1 cellular context compared by ENCODE assay signal in the genomic region with DNA sequence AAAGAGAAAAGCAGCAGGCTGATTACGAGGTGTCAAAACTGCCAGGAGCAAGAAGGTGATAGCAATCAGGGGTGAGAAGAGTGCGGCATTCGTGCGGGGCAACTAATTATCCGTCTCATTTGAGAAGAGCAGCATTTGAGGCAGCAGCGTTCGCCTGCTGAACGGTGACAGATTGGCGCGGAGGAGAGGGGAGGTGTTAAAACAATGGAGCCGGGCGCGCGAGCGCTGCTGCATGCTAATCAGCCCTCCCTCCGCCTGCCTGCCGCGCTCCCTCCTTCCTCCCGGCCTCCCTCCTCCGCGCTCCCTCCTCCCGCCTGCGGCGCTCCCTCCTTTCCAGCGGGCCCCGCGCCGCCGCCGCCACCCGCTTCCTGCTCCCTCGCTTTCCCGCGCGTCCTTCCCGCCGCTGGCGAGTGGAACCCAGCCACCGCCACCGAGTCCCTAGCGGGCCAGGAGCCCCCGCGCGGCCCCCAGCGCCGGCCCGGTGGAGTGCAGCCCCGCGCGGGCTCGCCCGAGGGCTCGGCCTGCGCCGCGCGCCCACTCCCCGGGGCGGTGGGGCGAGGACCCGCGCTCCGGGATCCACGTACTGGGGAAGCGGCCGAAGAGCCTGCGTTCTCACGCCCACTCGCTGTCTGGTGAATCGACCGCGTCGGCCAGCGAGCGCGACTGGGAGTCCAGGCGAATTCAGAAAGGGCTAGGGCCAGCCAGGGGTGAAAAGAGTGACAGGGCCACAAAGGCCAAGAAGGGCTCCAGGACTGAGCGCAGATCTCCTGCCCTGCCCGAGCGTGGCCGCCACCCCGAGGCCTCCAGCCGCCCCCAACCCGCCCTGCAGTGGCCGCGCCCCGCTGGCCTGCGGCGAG.
TF ChIP-seq lines count a peak whose summit lies in the region.

No MANE protein-coding gene starts in this region.

TF ChIP-seq in HEK293, 187 proteins besides CTCF, POLR2A, EP300 and RAD21 (continued from another document and continues in another):
- TF ChIP-seq, protein P1, sequence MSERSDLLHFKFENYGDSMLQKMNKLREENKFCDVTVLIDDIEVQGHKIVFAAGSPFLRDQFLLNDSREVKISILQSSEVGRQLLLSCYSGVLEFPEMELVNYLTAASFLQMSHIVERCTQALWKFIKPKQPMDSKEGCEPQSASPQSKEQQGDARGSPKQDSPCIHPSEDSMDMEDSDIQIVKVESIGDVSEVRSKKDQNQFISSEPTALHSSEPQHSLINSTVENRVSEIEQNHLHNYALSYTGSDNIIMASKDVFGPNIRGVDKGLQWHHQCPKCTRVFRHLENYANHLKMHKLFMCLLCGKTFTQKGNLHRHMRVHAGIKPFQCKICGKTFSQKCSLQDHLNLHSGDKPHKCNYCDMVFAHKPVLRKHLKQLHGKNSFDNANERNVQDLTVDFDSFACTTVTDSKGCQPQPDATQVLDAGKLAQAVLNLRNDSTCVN (tag by site-specific recombination; optimal IDR thresholded peaks at IDR 0.05): peak; percentile 72
- no peak for TF ChIP-seq REPIN1 (tag by site-specific recombination; IDR thresholded peaks at IDR 0.05; ENCODE audit: low read depth)
- no peak for TF ChIP-seq ZNF843 (tag by site-specific recombination; IDR thresholded peaks at IDR 0.05)
- TF ChIP-seq, protein P2, sequence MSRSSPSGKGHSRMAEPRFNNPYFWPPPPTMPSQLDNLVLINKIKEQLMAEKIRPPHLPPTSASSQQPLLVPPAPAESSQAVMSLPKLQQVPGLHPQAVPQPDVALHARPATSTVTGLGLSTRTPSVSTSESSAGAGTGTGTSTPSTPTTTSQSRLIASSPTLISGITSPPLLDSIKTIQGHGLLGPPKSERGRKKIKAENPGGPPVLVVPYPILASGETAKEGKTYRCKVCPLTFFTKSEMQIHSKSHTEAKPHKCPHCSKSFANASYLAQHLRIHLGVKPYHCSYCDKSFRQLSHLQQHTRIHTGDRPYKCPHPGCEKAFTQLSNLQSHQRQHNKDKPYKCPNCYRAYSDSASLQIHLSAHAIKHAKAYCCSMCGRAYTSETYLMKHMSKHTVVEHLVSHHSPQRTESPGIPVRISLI (tag by site-specific recombination; IDR thresholded peaks at IDR 0.05): no peak
- TF ChIP-seq, protein P3, sequence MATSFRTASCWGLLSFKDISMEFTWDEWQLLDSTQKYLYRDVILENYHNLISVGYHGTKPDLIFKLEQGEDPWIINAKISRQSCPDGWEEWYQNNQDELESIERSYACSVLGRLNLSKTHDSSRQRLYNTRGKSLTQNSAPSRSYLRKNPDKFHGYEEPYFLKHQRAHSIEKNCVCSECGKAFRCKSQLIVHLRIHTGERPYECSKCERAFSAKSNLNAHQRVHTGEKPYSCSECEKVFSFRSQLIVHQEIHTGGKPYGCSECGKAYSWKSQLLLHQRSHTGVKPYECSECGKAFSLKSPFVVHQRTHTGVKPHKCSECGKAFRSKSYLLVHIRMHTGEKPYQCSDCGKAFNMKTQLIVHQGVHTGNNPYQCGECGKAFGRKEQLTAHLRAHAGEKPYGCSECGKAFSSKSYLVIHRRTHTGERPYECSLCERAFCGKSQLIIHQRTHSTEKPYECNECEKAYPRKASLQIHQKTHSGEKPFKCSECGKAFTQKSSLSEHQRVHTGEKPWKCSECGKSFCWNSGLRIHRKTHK (tag by site-specific recombination; IDR thresholded peaks at IDR 0.05): no peak
- TF ChIP-seq BCL11A (tag by site-specific recombination; IDR thresholded peaks at IDR 0.05; ENCODE audit: low read depth): no peak
- TF ChIP-seq, protein P4, sequence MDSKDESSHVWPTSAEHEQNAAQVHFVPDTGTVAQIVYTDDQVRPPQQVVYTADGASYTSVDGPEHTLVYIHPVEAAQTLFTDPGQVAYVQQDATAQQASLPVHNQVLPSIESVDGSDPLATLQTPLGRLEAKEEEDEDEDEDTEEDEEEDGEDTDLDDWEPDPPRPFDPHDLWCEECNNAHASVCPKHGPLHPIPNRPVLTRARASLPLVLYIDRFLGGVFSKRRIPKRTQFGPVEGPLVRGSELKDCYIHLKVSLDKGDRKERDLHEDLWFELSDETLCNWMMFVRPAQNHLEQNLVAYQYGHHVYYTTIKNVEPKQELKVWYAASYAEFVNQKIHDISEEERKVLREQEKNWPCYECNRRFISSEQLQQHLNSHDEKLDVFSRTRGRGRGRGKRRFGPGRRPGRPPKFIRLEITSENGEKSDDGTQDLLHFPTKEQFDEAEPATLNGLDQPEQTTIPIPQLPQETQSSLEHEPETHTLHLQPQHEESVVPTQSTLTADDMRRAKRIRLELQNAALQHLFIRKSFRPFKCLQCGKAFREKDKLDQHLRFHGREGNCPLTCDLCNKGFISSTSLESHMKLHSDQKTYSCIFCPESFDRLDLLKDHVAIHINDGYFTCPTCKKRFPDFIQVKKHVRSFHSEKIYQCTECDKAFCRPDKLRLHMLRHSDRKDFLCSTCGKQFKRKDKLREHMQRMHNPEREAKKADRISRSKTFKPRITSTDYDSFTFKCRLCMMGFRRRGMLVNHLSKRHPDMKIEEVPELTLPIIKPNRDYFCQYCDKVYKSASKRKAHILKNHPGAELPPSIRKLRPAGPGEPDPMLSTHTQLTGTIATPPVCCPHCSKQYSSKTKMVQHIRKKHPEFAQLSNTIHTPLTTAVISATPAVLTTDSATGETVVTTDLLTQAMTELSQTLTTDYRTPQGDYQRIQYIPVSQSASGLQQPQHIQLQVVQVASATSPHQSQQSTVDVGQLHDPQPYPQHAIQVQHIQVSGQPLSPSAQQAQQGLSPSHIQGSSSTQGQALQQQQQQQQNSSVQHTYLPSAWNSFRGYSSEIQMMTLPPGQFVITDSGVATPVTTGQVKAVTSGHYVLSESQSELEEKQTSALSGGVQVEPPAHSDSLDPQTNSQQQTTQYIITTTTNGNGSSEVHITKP (tag by site-specific recombination; IDR thresholded peaks at IDR 0.05): 0 out of 2 replicates have a peak, but pooled peaks have one; percentile 12
- no peak for TF ChIP-seq ZNF223 (tag by site-specific recombination; IDR thresholded peaks at IDR 0.05)
- TF ChIP-seq, protein P5, sequence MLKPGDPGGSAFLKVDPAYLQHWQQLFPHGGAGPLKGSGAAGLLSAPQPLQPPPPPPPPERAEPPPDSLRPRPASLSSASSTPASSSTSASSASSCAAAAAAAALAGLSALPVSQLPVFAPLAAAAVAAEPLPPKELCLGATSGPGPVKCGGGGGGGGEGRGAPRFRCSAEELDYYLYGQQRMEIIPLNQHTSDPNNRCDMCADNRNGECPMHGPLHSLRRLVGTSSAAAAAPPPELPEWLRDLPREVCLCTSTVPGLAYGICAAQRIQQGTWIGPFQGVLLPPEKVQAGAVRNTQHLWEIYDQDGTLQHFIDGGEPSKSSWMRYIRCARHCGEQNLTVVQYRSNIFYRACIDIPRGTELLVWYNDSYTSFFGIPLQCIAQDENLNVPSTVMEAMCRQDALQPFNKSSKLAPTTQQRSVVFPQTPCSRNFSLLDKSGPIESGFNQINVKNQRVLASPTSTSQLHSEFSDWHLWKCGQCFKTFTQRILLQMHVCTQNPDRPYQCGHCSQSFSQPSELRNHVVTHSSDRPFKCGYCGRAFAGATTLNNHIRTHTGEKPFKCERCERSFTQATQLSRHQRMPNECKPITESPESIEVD (tag by site-specific recombination; IDR thresholded peaks at IDR 0.05): no peak
- TF ChIP-seq OSR2 (tag by site-specific recombination; IDR thresholded peaks at IDR 0.05): peak; percentile 30; the same call in 1 of the 2 replicates
- TF ChIP-seq ZNF670 (tag by site-specific recombination; IDR thresholded peaks at IDR 0.05; ENCODE audit: low read depth): no peak
- no peak for TF ChIP-seq MYNN (tag by site-specific recombination; IDR thresholded peaks at IDR 0.05; ENCODE audit: borderline replicate concordance)
- no peak for TF ChIP-seq ZNF239 (tag by site-specific recombination; IDR thresholded peaks at IDR 0.05)
- TF ChIP-seq ZBTB20 (tag by site-specific recombination; IDR thresholded peaks at IDR 0.05): peak; percentile 28; the same call in 1 of the 2 replicates
- TF ChIP-seq ZNF138 (tag by site-specific recombination; IDR thresholded peaks at IDR 0.05; ENCODE audit: borderline replicate concordance): no peak
- no peak for TF ChIP-seq ZNF155 (tag by site-specific recombination; IDR thresholded peaks at IDR 0.05)
- no peak for TF ChIP-seq OVOL3 (tag by site-specific recombination; IDR thresholded peaks at IDR 0.05)
- TF ChIP-seq, protein P6, sequence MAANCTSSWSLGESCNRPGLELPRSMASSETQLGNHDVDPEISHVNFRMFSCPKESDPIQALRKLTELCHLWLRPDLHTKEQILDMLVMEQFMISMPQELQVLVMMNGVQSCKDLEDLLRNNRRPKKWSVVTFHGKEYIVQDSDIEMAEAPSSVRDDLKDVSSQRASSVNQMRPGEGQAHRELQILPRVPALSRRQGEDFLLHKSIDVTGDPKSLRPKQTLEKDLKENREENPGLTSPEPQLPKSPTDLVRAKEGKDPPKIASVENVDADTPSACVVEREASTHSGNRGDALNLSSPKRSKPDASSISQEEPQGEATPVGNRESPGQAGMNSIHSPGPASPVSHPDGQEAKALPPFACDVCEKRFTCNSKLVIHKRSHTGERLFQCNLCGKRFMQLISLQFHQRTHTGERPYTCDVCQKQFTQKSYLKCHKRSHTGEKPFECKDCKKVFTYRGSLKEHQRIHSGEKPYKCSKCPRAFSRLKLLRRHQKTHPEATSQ (tag by site-specific recombination; IDR thresholded peaks at IDR 0.05): no peak
- TF ChIP-seq, protein P7, sequence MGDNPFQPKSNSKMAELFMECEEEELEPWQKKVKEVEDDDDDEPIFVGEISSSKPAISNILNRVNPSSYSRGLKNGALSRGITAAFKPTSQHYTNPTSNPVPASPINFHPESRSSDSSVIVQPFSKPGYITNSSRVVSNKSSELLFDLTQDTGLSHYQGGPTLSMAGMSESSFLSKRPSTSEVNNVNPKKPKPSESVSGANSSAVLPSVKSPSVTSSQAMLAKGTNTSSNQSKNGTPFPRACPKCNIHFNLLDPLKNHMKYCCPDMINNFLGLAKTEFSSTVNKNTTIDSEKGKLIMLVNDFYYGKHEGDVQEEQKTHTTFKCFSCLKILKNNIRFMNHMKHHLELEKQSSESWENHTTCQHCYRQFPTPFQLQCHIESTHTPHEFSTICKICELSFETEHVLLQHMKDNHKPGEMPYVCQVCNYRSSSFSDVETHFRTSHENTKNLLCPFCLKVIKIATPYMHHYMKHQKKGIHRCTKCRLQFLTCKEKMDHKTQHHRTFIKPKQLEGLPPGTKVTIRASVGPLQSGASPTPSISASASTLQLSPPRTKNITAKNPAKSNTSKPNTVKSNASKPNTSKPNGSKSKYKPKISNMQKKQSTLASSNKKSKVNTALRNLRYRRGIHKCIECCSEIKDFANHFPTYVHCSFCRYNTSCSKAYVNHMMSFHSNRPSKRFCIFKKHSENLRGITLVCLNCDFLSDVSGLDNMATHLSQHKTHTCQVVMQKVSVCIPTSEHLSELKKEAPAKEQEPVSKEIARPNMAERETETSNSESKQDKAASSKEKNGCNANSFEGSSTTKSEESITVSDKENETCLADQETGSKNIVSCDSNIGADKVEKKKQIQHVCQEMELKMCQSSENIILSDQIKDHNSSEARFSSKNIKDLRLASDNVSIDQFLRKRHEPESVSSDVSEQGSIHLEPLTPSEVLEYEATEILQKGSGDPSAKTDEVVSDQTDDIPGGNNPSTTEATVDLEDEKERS (tag by site-specific recombination; IDR thresholded peaks at IDR 0.05): no peak
- TF ChIP-seq, protein P8, sequence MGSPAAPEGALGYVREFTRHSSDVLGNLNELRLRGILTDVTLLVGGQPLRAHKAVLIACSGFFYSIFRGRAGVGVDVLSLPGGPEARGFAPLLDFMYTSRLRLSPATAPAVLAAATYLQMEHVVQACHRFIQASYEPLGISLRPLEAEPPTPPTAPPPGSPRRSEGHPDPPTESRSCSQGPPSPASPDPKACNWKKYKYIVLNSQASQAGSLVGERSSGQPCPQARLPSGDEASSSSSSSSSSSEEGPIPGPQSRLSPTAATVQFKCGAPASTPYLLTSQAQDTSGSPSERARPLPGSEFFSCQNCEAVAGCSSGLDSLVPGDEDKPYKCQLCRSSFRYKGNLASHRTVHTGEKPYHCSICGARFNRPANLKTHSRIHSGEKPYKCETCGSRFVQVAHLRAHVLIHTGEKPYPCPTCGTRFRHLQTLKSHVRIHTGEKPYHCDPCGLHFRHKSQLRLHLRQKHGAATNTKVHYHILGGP (tag by site-specific recombination; IDR thresholded peaks at IDR 0.05): no peak
- TF ChIP-seq SP7 (tag by site-specific recombination; IDR thresholded peaks at IDR 0.05): peak; percentile 70
- TF ChIP-seq ZNF214 (tag by site-specific recombination; IDR thresholded peaks at IDR 0.05; ENCODE audit: borderline replicate concordance): no peak
- no peak for TF ChIP-seq ZNF404 (tag by site-specific recombination; IDR thresholded peaks at IDR 0.05)
- no peak for TF ChIP-seq GFI1B (tag by site-specific recombination; IDR thresholded peaks at IDR 0.05)
- TF ChIP-seq, protein P9, sequence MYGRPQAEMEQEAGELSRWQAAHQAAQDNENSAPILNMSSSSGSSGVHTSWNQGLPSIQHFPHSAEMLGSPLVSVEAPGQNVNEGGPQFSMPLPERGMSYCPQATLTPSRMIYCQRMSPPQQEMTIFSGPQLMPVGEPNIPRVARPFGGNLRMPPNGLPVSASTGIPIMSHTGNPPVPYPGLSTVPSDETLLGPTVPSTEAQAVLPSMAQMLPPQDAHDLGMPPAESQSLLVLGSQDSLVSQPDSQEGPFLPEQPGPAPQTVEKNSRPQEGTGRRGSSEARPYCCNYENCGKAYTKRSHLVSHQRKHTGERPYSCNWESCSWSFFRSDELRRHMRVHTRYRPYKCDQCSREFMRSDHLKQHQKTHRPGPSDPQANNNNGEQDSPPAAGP (tag by site-specific recombination; IDR thresholded peaks at IDR 0.05): 0 out of 2 replicates have a peak, but pooled peaks have one; percentile 20
- TF ChIP-seq, protein P10, sequence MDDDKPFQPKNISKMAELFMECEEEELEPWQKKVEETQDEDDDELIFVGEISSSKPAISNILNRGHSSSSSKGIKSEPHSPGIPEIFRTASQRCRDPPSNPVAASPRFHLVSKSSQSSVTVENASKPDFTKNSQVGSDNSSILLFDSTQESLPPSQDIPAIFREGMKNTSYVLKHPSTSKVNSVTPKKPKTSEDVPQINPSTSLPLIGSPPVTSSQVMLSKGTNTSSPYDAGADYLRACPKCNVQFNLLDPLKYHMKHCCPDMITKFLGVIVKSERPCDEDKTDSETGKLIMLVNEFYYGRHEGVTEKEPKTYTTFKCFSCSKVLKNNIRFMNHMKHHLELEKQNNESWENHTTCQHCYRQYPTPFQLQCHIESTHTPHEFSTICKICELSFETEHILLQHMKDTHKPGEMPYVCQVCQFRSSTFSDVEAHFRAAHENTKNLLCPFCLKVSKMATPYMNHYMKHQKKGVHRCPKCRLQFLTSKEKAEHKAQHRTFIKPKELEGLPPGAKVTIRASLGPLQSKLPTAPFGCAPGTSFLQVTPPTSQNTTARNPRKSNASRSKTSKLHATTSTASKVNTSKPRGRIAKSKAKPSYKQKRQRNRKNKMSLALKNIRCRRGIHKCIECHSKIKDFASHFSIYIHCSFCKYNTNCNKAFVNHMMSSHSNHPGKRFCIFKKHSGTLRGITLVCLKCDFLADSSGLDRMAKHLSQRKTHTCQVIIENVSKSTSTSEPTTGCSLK (tag by site-specific recombination; IDR thresholded peaks at IDR 0.05): no peak
- no peak for TF ChIP-seq ZNF157 (tag by site-specific recombination; IDR thresholded peaks at IDR 0.05)
- TF ChIP-seq, protein P11, sequence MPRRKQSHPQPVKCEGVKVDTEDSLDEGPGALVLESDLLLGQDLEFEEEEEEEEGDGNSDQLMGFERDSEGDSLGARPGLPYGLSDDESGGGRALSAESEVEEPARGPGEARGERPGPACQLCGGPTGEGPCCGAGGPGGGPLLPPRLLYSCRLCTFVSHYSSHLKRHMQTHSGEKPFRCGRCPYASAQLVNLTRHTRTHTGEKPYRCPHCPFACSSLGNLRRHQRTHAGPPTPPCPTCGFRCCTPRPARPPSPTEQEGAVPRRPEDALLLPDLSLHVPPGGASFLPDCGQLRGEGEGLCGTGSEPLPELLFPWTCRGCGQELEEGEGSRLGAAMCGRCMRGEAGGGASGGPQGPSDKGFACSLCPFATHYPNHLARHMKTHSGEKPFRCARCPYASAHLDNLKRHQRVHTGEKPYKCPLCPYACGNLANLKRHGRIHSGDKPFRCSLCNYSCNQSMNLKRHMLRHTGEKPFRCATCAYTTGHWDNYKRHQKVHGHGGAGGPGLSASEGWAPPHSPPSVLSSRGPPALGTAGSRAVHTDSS (tag by site-specific recombination; IDR thresholded peaks at IDR 0.05): no peak
